In genomic region chr14:68322970-68323620, GRCh38 we compare ENCODE assay signal across 18 cellular contexts.
DNase-seq lines count a peak whose midpoint lies in the region; ATAC-seq, FAIRE-seq and TF ChIP-seq lines count a peak whose summit lies in the region.
"Had no signal": no experiment of that assay in that cellular context is flagged by ENCODE, and none has a peak within 500 bp of the region (broad histone marks: within the 10 kb centered on the region; RNA-seq: fewer than 3 reads in every experiment).

No MANE protein-coding gene starts in this region.

- H3K4me1 Mint-ChIP-seq in stimulated activated memory B cell treated with anti-CD40 and anti-IgM and Interleukin-4, amounts not matched to agents 10 μg/mL and 1 μg/mL and 100 μg/mL, for 72 hours, result peaks cover 52% of the 10 kb centered on the region

- H3K27me3 ChIP-seq in body of pancreas (no peaks in the 10 kb centered on the region), PC-3 (ENCODE audit: low read length) (no peaks in the 10 kb centered on the region)
- H3K27me3 ChIP-seq: Peyer's patch had no signal

- H3K9me2 ChIP-seq in PC-3 (replicated peaks; ENCODE audit: low read length), result no peaks in the 10 kb centered on the region

- H3K36me3 Mint-ChIP-seq in stimulated activated memory B cell treated with anti-CD40 and anti-IgM and Interleukin-4, amounts not matched to agents 10 μg/mL and 1 μg/mL and 100 μg/mL, for 72 hours, result peaks cover 3% of the 10 kb centered on the region

- peak overlapping the region; percentile 74 for H3K27ac Mint-ChIP-seq in stimulated activated memory B cell treated with anti-CD40 and anti-IgM and Interleukin-4, amounts not matched to agents 10 μg/mL and 1 μg/mL and 100 μg/mL, for 72 hours

- peak; percentile 47 for ATAC-seq in body of pancreas
- no peak for ATAC-seq in stimulated activated memory B cell treated with anti-CD40 and anti-IgM and Interleukin-4, amounts not matched to agents 10 μg/mL and 1 μg/mL and 100 μg/mL, for 72 hours
- no peak; the same call in 1 of the 2 replicates for ATAC-seq in PC-3
- no peak for ATAC-seq in GM21825 (IDR thresholded peaks at IDR 0.05; ENCODE audit: unreplicated experiment)
- no peak for ATAC-seq in HG02798 (IDR thresholded peaks at IDR 0.05; ENCODE audit: poor library complexity, unreplicated experiment)

- H3K4me3 ChIP-seq in body of pancreas (no peak overlapping the region), PC-3 (ENCODE audit: low read length) (no peak overlapping the region)
- H3K4me3 ChIP-seq: Peyer's patch had no signal

- H3K9me3 Mint-ChIP-seq in stimulated activated memory B cell treated with anti-CD40 and anti-IgM and Interleukin-4, amounts not matched to agents 10 μg/mL and 1 μg/mL and 100 μg/mL, for 72 hours, result peaks cover 2% of the 10 kb centered on the region
- H3K9me3 Mint-ChIP-seq: CD8-positive, alpha-beta memory T cell had no signal

- no peak overlapping the region for H2AFZ ChIP-seq in PC-3 (ENCODE audit: low read length)

- H3K4me2 ChIP-seq in PC-3 (ENCODE audit: low read length), result no peak overlapping the region

- WGBS in body of pancreas, 2 donors, result 83 to 89% methylated on average over 4 of the region's 4 CpGs

- no peak overlapping the region for H3K27ac ChIP-seq in body of pancreas
- no peak overlapping the region for H3K27ac ChIP-seq in PC-3 (ENCODE audit: low read length)
- H3K27ac ChIP-seq: Peyer's patch had no signal

- H4K20me1 ChIP-seq in PC-3 (ENCODE audit: low read length), result no peaks in the 10 kb centered on the region

- intact Hi-C loops in body of pancreas (cut with DNase I), result no loop called here
- intact Hi-C loops in PC-3 (cut with micrococcal nuclease), result no loop called here

- CTCF ChIA-PET in PC-3 (lab: Charles Lee), result no interaction called here

- H3K9me3 ChIP-seq in body of pancreas, result no peaks in the 10 kb centered on the region
- no peaks in the 10 kb centered on the region for H3K9me3 ChIP-seq in PC-3 (ENCODE audit: low read length)
- H3K9me3 ChIP-seq: Peyer's patch had no signal

- H3K4me1 ChIP-seq in body of pancreas (no peaks in the 10 kb centered on the region), PC-3 (ENCODE audit: insufficient read depth, low read length) (no peaks in the 10 kb centered on the region)
- H3K4me1 ChIP-seq: Peyer's patch had no signal

- H3K36me3 ChIP-seq in body of pancreas (replicated peaks in 1 of 2; ENCODE audit: insufficient read depth in 1 of 2, low read depth in 2 of 2) (no peaks in the 10 kb centered on the region), PC-3 (ENCODE audit: low read depth, low read length) (no peaks in the 10 kb centered on the region)
- H3K36me3 ChIP-seq: Peyer's patch had no signal

- no peak overlapping the region for H3K4me3 Mint-ChIP-seq in stimulated activated memory B cell treated with anti-CD40 and anti-IgM and Interleukin-4, amounts not matched to agents 10 μg/mL and 1 μg/mL and 100 μg/mL, for 72 hours
- H3K4me3 Mint-ChIP-seq: CD8-positive, alpha-beta memory T cell had no signal

- no peak overlapping the region for H3K9ac ChIP-seq in PC-3 (ENCODE audit: low read length)

- TF ChIP-seq CTCF in body of pancreas (IDR thresholded peaks at IDR 0.05) (no peak), PC-3 (conservative IDR thresholded peaks at IDR 0.05; ENCODE audit: low read depth, low read length) (no peak)

- no peaks in the 10 kb centered on the region for H3K79me2 ChIP-seq in PC-3 (ENCODE audit: low read length)

- no peak for TF ChIP-seq POLR2A in GM12892 (IDR thresholded peaks at IDR 0.05; ENCODE audit: low read depth, low read length)
- no peak for TF ChIP-seq POLR2A in body of pancreas (IDR thresholded peaks at IDR 0.05)

- BruUV-seq in PC-3 (replicated peaks; lab: Mats Ljungman, UMichigan), result no TSS peak

- no peaks in the 10 kb centered on the region for H3K27me3 Mint-ChIP-seq in stimulated activated memory B cell treated with anti-CD40 and anti-IgM and Interleukin-4, amounts not matched to agents 10 μg/mL and 1 μg/mL and 100 μg/mL, for 72 hours
- H3K27me3 Mint-ChIP-seq: CD8-positive, alpha-beta memory T cell had no signal

- no peak for DNase-seq in GM12892 (ENCODE audit: insufficient read length)
- DNase-seq in body of pancreas, result peak in 2 of 4 donors; percentile 36 to 40
- peak; percentile 51 for DNase-seq in midbrain (lab: John Stamatoyannopoulos, UW)
- DNase-seq in PC-3, result no peak
- DNase-seq: CD8-positive, alpha-beta memory T cell; DMS 273 treated with DMSO at 0.1 percent for 48 hours; Kasumi-1; NCI-H1417; NCI-H1930; NCI-H2171 treated with DMSO at 0.1 percent for 48 hours; NCI-H510A; NCI-H82; Peyer's patch; SHP77 treated with DMSO at 0.1 percent for 48 hours had no signal

- FAIRE-seq in GM12892 (lab: Jason Lieb, UNC), result peak; percentile 5
- FAIRE-seq: H54 had no signal

- POLR2A ChIA-PET in PC-3 (lab: Charles Lee; ENCODE audit: unreplicated experiment), result interaction anchor here (0.6 kb wide), 1 partner anchor 503 kb away, joined by 4 read pairs; no protein-coding TSS in a partner anchor

- H3F3A ChIP-seq in PC-3 (ENCODE audit: low read length, unreplicated experiment), result no peaks in the 10 kb centered on the region
